Comparison of ENCODE assay signal across 23 cellular contexts in the genomic region with DNA sequence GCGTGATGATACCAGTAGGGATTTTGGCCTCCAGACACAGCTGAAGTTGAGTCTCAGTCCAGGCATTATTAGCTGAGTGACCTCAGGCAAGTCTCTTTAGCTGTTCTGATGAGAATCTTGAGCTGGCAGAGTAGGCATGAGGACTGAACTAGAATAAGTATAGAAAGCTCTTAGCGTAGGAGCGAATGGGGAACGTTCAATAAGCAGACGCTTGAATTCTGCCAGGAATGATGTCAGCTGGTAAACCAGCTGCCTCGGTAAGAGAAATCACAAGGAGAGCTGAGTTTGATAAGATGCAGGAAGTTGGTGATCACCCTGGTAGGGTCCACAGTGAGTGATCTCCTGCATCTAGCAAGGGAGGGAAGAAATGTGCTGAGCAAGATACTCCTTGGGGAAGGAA.
"Had no signal": no experiment of that assay in that cellular context is flagged by ENCODE, and none has a peak within 500 bp of the region (broad histone marks: within the 10 kb centered on the region; RNA-seq: fewer than 3 reads in every experiment).

No MANE protein-coding gene starts in this region.

- H3K9me3 ChIP-seq: MG63, SJSA1 had no signal

- H3K4me3 ChIP-seq: MG63, SJSA1, SK-N-MC had no signal

- H3K4me1 ChIP-seq: SJSA1 had no signal

- DNase-seq: IMR-90, Karpas-422, KG1, MG63, NCI-H1092, NCI-H1105 treated with DMSO at 0.1 percent for 48 hours, NCI-H1417 treated with DMSO at 0.1 percent for 48 hours, NCI-H146, NCI-H1694 treated with DMSO at 0.1 percent for 48 hours, NCI-H1930, NCI-H2081, NCI-H2107, NCI-H2227 treated with DMSO at 0.1 percent for 48 hours, NCI-H524 treated with DMSO at 0.1 percent for 48 hours, NCI-H69, NCI-H774, Right ventricle myocardium superior, RPMI8226, SIG-M5 had no signal

- H3K27ac ChIP-seq: SJSA1, SK-N-MC had no signal

- H3K27me3 ChIP-seq: MG63, SJSA1 had no signal

- H3K36me3 ChIP-seq: MG63, SJSA1 had no signal

- FAIRE-seq: HepG2, RCC 7860 had no signal
